24 cellular contexts compared by ENCODE assay signal in the genomic region with DNA sequence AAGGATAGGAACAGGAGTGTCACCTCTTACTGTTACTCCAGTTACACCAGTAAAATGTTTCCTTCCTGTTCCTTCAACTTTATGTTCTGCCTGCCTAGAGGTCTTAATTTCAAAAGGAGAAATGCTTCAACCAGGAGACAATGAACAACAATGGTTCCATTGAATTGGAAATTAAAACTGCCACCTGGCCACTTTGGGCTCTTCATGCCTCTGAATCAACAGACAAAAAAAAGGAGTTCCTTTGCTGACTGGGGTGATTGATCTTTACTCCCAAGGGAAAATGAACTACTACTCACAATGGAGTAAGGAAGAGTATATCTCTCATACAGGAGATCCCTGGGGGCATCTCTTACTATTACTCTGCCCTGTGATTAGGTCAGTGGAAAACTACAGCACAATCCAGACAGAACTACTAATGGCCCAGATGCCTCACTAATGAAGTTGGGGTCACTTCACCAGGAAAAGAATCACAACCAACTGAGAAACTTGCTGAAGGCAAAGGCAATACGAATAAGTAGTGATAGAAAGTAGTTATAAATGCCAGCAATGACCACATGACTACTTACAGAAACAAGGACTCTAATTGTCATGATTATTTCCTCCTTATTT.
"Had no signal": no experiment of that assay in that cellular context is flagged by ENCODE, and none has a peak within 500 bp of the region (broad histone marks: within the 10 kb centered on the region; RNA-seq: fewer than 3 reads in every experiment).

No MANE protein-coding gene starts in this region.

- H3K4me2 ChIP-seq: smooth muscle cell had no signal

- H3K4me3 Mint-ChIP-seq: activated CD4-positive, alpha-beta T cell treated with anti-CD3 and anti-CD28 coated beads, Interleukin-2, amount 10 ng/mL, durations not matched to agents 24 days and 14 days; activated CD8-positive, alpha-beta T cell treated with anti-CD3 and anti-CD28 coated beads, Interleukin-2, amount 10 ng/mL, durations not matched to agents 7 days and 5 days; activated naive CD4-positive, alpha-beta T cell treated with anti-CD3 and anti-CD28 coated beads, Interleukin-2, amount 50 U/mL, for 24 hours; endodermal cell; natural killer cell had no signal

- H3K27me3 ChIP-seq: body of pancreas, cardiac muscle cell, esophagus squamous epithelium, heart right ventricle, sigmoid colon, testis, uterus had no signal

- H3K4me3 ChIP-seq: body of pancreas, cardiac muscle cell, esophagus squamous epithelium, heart right ventricle, sigmoid colon, smooth muscle cell, testis, uterus had no signal

- H3K4me1 ChIP-seq: body of pancreas, testis, uterus had no signal

- DNase-seq: activated CD4-positive, alpha-beta T cell treated with anti-CD3 and anti-CD28 coated beads, Interleukin-2, amount 10 ng/mL, durations not matched to agents 24 days and 14 days; activated CD8-positive, alpha-beta T cell treated with anti-CD3 and anti-CD28 coated beads, Interleukin-2, amount 10 ng/mL, durations not matched to agents 7 days and 5 days; activated gamma-delta T cell treated with Interleukin-2 at 50 U/mL for 16 hours; anterior cingulate cortex; body of pancreas; cortex of kidney; endodermal cell; esophagus squamous epithelium; heart right ventricle; left ventricle myocardium superior; mammary epithelial cell; midbrain; natural killer cell; retina; sigmoid colon; stimulated activated CD4-positive, alpha-beta T cell treated with anti-CD3 and anti-CD28 coated beads, Interleukin-15, amount 100 ng/mL, for 24 hours; stimulated activated naive CD4-positive, alpha-beta T cell; testis; trophoblast cell; uterus had no signal

- H3K27ac ChIP-seq: body of pancreas, cardiac muscle cell, esophagus squamous epithelium, heart right ventricle, testis had no signal

- H3K9me3 ChIP-seq: body of pancreas, esophagus squamous epithelium, heart right ventricle, sigmoid colon, testis, uterus had no signal

- H3K27ac Mint-ChIP-seq: activated CD4-positive, alpha-beta T cell treated with anti-CD3 and anti-CD28 coated beads, Interleukin-2, amount 10 ng/mL, durations not matched to agents 24 days and 14 days; activated CD8-positive, alpha-beta T cell treated with anti-CD3 and anti-CD28 coated beads, Interleukin-2, amount 10 ng/mL, durations not matched to agents 7 days and 5 days; activated naive CD4-positive, alpha-beta T cell treated with anti-CD3 and anti-CD28 coated beads, Interleukin-2, amount 50 U/mL, for 24 hours; endodermal cell; natural killer cell had no signal

- ATAC-seq: activated CD8-positive, alpha-beta T cell treated with anti-CD3 and anti-CD28 coated beads, Interleukin-2, amount 10 ng/mL, durations not matched to agents 7 days and 5 days; body of pancreas; heart right ventricle; left ventricle myocardium superior; natural killer cell had no signal

- H3K9me3 Mint-ChIP-seq: activated CD4-positive, alpha-beta T cell treated with anti-CD3 and anti-CD28 coated beads, Interleukin-2, amount 10 ng/mL, durations not matched to agents 24 days and 14 days; activated naive CD4-positive, alpha-beta T cell treated with anti-CD3 and anti-CD28 coated beads, Interleukin-2, amount 50 U/mL, for 24 hours; endodermal cell; natural killer cell had no signal

- H3K27me3 Mint-ChIP-seq: activated CD4-positive, alpha-beta T cell treated with anti-CD3 and anti-CD28 coated beads, Interleukin-2, amount 10 ng/mL, durations not matched to agents 24 days and 14 days; activated naive CD4-positive, alpha-beta T cell treated with anti-CD3 and anti-CD28 coated beads, Interleukin-2, amount 50 U/mL, for 24 hours; progenitor cell of endocrine pancreas had no signal

- H3K4me1 Mint-ChIP-seq: activated CD4-positive, alpha-beta T cell treated with anti-CD3 and anti-CD28 coated beads, Interleukin-2, amount 10 ng/mL, durations not matched to agents 24 days and 14 days; activated naive CD4-positive, alpha-beta T cell treated with anti-CD3 and anti-CD28 coated beads, Interleukin-2, amount 50 U/mL, for 24 hours; natural killer cell had no signal

- H3K36me3 Mint-ChIP-seq: natural killer cell had no signal

- H3K36me3 ChIP-seq: cardiac muscle cell, esophagus squamous epithelium, heart right ventricle, sigmoid colon, uterus had no signal
